ENCODE assay signal across 15 cellular contexts in the genomic region with DNA sequence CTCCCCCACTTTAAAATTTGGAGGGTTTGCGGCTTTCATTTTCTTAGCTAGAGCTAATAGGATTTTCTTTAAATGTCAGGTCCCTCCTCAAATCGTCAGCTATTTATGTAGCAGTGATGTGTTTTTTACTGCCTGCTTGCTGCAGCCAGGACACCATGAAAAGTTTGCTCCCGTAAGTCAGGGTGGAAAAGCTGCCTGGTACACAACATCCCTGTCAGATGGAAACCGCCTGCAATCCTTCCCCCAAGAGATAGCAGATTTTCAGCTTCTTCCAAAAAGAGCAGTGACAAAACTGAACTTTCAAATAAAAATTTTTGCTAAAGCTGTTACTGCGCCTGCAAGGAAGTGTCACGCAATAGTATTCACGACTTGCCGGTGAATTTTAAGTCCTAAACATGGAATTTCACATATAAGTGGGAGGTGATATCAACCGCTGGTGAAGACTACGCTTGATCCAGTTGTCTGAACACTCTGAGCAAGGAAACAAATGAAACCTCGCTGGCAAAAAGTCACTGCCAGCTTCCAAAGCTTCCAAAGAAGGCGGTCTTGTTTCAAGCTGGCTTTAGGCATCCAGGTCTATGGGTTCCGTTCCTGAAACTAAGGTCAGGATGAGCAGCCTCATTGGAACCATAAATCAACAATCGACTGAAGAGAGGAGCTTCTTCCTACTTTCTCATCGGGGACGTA. TPM values are rescaled to one million over a fixed set of nuclear protein-coding genes. Genes with fewer than 3 reads are reported as not detected.
DNase-seq lines count a peak whose midpoint lies in the region; ATAC-seq and TF ChIP-seq lines count a peak whose summit lies in the region.
"Had no signal": no experiment of that assay in that cellular context is flagged by ENCODE, and none has a peak within 500 bp of the region (broad histone marks: within the 10 kb centered on the region; RNA-seq: fewer than 3 reads in every experiment).

No MANE protein-coding gene starts in this region.

- no peaks in the 10 kb centered on the region for H3F3A ChIP-seq in PC-3 (ENCODE audit: low read length, unreplicated experiment)

- peak overlapping the region; percentile 15 to 71 (median 56) for H3K4me3 ChIP-seq in heart left ventricle
- H3K4me3 ChIP-seq in fibroblast of mammary gland (ENCODE audit: control insufficient read depth, low read depth, low read length) = peak overlapping the region; percentile 100
- H3K4me3 ChIP-seq in trophoblast cell (ENCODE audit: low read depth, low read length) = no peak overlapping the region
- peak overlapping the region; percentile 40 for H3K4me3 ChIP-seq in upper lobe of right lung
- no peak overlapping the region for H3K4me3 ChIP-seq in PC-3 (ENCODE audit: low read length)
- H3K4me3 ChIP-seq: K562, SK-N-MC had no signal

- no peaks in the 10 kb centered on the region for H3K9me2 ChIP-seq in PC-3 (replicated peaks; ENCODE audit: low read length)

- H4K8ac ChIP-seq in trophoblast cell (ENCODE audit: low read depth, low read length) = peak overlapping the region; percentile 53

- H3K79me1 ChIP-seq in trophoblast cell (ENCODE audit: low read length) = peaks cover 19% of the 10 kb centered on the region

- 70 to 76% (median 75%) methylated on average over 16 of the region's 16 CpGs for WGBS in heart left ventricle, 4 donors
- no CpG with 5 or more reads among the region's 16 CpGs for WGBS in trophoblast cell (ENCODE audit: extremely low coverage, insufficient coverage, insufficient read length)

- H4K20me1 ChIP-seq in PC-3 (ENCODE audit: low read length) = no peaks in the 10 kb centered on the region

- no TSS peak for BruUV-seq in PC-3 (replicated peaks; lab: Mats Ljungman, UMichigan)

- H3K14ac ChIP-seq in trophoblast cell (ENCODE audit: low read length) = peak overlapping the region; percentile 66

- intact Hi-C loops in heart left ventricle (cut with DNase I) = loop anchor here in 8 of 10 donors (2.0 to 10.0 kb wide), 7 partner anchors 239 to 288 kb away; no protein-coding TSS in a partner anchor
- intact Hi-C loops in Right ventricle myocardium superior (cut with DNase I) = loop anchor here (5.0 to 10.0 kb wide), 2 partner anchors 254 to 286 kb away; no protein-coding TSS in a partner anchor
- intact Hi-C loops in upper lobe of right lung (cut with DNase I) = no loop called here
- intact Hi-C loops in PC-3 (cut with micrococcal nuclease) = loop anchor here (1.0 to 5.0 kb wide), 2 partner anchors 240 to 259 kb away; no protein-coding TSS in a partner anchor

- H2BK12ac ChIP-seq in trophoblast cell (ENCODE audit: low read length) = peak overlapping the region; percentile 72

- H4K91ac ChIP-seq in trophoblast cell (ENCODE audit: low read depth, low read length) = peak overlapping the region; percentile 82

- no peak overlapping the region for H3K9ac ChIP-seq in trophoblast cell (ENCODE audit: low read length)
- no peak overlapping the region for H3K9ac ChIP-seq in PC-3 (ENCODE audit: low read length)

- H2AFZ ChIP-seq in trophoblast cell (ENCODE audit: insufficient read depth, low read length, poor library complexity) = no peak overlapping the region
- no peak overlapping the region for H2AFZ ChIP-seq in PC-3 (ENCODE audit: low read length)

- peak overlapping the region; percentile 26 to 91 (median 78) for H3K27ac ChIP-seq in heart left ventricle
- H3K27ac ChIP-seq in trophoblast cell (ENCODE audit: low read depth, low read length) = no peak overlapping the region
- peak overlapping the region; percentile 73 for H3K27ac ChIP-seq in upper lobe of right lung
- H3K27ac ChIP-seq in PC-3 (ENCODE audit: low read length) = no peak overlapping the region
- H3K27ac ChIP-seq: SK-N-MC had no signal

- H2BK5ac ChIP-seq in trophoblast cell (ENCODE audit: low read depth, low read length, poor library complexity) = peak overlapping the region; percentile 64

- no peaks in the 10 kb centered on the region for H3K79me2 ChIP-seq in trophoblast cell (ENCODE audit: control insufficient read depth, insufficient read depth, low read length, poor library complexity)
- no peaks in the 10 kb centered on the region for H3K79me2 ChIP-seq in PC-3 (ENCODE audit: low read length)

- H3K23ac ChIP-seq in trophoblast cell (ENCODE audit: low read length) = no peak overlapping the region

- TF ChIP-seq CTCF in heart left ventricle (IDR thresholded peaks at IDR 0.05) = no peak
- no peak for TF ChIP-seq CTCF in fibroblast of mammary gland (conservative IDR thresholded peaks at IDR 0.05; ENCODE audit: control insufficient read depth, insufficient read depth, low read depth, low read length)
- TF ChIP-seq CTCF in upper lobe of right lung (IDR thresholded peaks at IDR 0.05) = no peak
- no peak for TF ChIP-seq CTCF in PC-3 (conservative IDR thresholded peaks at IDR 0.05; ENCODE audit: low read depth, low read length)

- no peak for DNase-seq in heart left ventricle
- DNase-seq in Right ventricle myocardium superior = no peak
- DNase-seq in fibroblast of mammary gland (ENCODE audit: low read depth) = peak; percentile 55
- no peak for DNase-seq in trophoblast cell
- DNase-seq in upper lobe of right lung = no peak
- DNase-seq in PC-3 = no peak
- no peak for DNase-seq in SW480 (ENCODE audit: low spot score)
- DNase-seq: activated CD4-positive, CD25-positive, alpha-beta regulatory T cell; activated CD8-positive, alpha-beta memory T cell treated with anti-CD3 and anti-CD28 coated beads, Interleukin-2, amount 50 U/mL, for 4 hours; Calu3; NCI-H2029; NK-92 treated with Interleukin-12 subunit alpha and Interleukin-12 subunit beta, amount 100 ng/mL, for 24 hours had no signal

- CTCF ChIA-PET in PC-3 (lab: Charles Lee) = interaction anchor here (0.5 to 0.6 kb wide), 2 partner anchors 227 to 254 kb away, joined by 3 read pairs; no protein-coding TSS in a partner anchor

- H3K36me3 ChIP-seq in heart left ventricle (no peaks in the 10 kb centered on the region), trophoblast cell (ENCODE audit: control insufficient read depth in 1 of 2, insufficient read depth in 2 of 2, low read length in 2 of 2) (peaks cover 0 to 2% of the 10 kb centered on the region in 2 experiments), upper lobe of right lung (no peaks in the 10 kb centered on the region), PC-3 (ENCODE audit: low read depth, low read length) (no peaks in the 10 kb centered on the region)

- H3K9me3 ChIP-seq in heart left ventricle (no peaks in the 10 kb centered on the region), trophoblast cell (ENCODE audit: insufficient read depth, low read depth, low read length) (no peaks in the 10 kb centered on the region), upper lobe of right lung (no peaks in the 10 kb centered on the region), PC-3 (ENCODE audit: low read length) (no peaks in the 10 kb centered on the region)

- no peak overlapping the region for H3K4ac ChIP-seq in trophoblast cell (ENCODE audit: low read depth, low read length)

- H2AK5ac ChIP-seq in trophoblast cell (ENCODE audit: low read length) = no peak overlapping the region

- ATAC-seq in heart left ventricle = no peak
- no peak for ATAC-seq in Right ventricle myocardium superior (ENCODE audit: poor library complexity)
- ATAC-seq in upper lobe of right lung = no peak
- no peak for ATAC-seq in PC-3
- no peak for ATAC-seq in GM18867 (IDR thresholded peaks at IDR 0.05; ENCODE audit: unreplicated experiment)
- ATAC-seq: K562 had no signal

- H3K4me1 ChIP-seq in heart left ventricle (peaks cover 0 to 40% (median 9%) of the 10 kb centered on the region in 12 donors), trophoblast cell (ENCODE audit: control insufficient read depth in 1 of 2, insufficient read depth in 2 of 2, low read length in 2 of 2) (peaks cover 11 to 17% of the 10 kb centered on the region in 2 experiments), upper lobe of right lung (no peaks in the 10 kb centered on the region), PC-3 (ENCODE audit: insufficient read depth, low read length) (no peaks in the 10 kb centered on the region)

- no peak overlapping the region for H3K18ac ChIP-seq in trophoblast cell (ENCODE audit: low read length)

- POLR2A ChIA-PET in PC-3 (lab: Charles Lee; ENCODE audit: unreplicated experiment) = interaction anchor here (0.6 kb wide), 1 partner anchor 157 kb away, joined by 6 read pairs; no protein-coding TSS in a partner anchor

- H3K4me2 ChIP-seq in trophoblast cell (ENCODE audit: low read length) = peak overlapping the region; percentile 6
- no peak overlapping the region for H3K4me2 ChIP-seq in PC-3 (ENCODE audit: low read length)

- no peak overlapping the region for H4K12ac ChIP-seq in trophoblast cell (ENCODE audit: low read depth, low read length)

- H3K27me3 ChIP-seq in heart left ventricle = peaks cover 0 to 7% (median 0%) of the 10 kb centered on the region in 9 donors
- no peaks in the 10 kb centered on the region for H3K27me3 ChIP-seq in trophoblast cell (ENCODE audit: insufficient read depth, low read length)
- H3K27me3 ChIP-seq in upper lobe of right lung = no peaks in the 10 kb centered on the region
- no peaks in the 10 kb centered on the region for H3K27me3 ChIP-seq in PC-3 (ENCODE audit: low read length)

- peak overlapping the region; percentile 75 for H2BK120ac ChIP-seq in trophoblast cell (ENCODE audit: insufficient read depth, low read length, poor library complexity)

- no peak for TF ChIP-seq POLR2A in heart left ventricle (IDR thresholded peaks at IDR 0.05)

RNA-seq across cellular contexts. Expression of gene COL6A3, which starts 2.9 kb away (rescaled TPM):
- total RNA-seq in heart left ventricle (100 to 1,000 TPM in 3 of 9 donors, 10 to 100 TPM in 6; 41.3 to 290 (median 87.3) TPM), Right ventricle myocardium superior (64.9 TPM), upper lobe of right lung (119 TPM), PC-3 (2014; rRNA removed) (45.0 and 53.4 TPM in 2 replicates)
- 100 to 1,000 TPM in 1 of 2 donors, 10 to 100 TPM in 1; 17.4 to 115 TPM for polyA plus RNA-seq in heart left ventricle
- polyA plus RNA-seq in trophoblast cell (2013) = 81.7 and 90.1 TPM in 2 replicates

Comparison
In these comparisons a context has a peak if more than half of its experiments do, and no peak if none do; other contexts are left out.
1. H3K27ac ChIP-seq: peak in heart left ventricle (12 of 12) and upper lobe of right lung (single experiment); none in trophoblast cell (single experiment) and PC-3 (single experiment).
2. H3K4me3 ChIP-seq: peak in heart left ventricle (12 of 12), fibroblast of mammary gland (single experiment) and upper lobe of right lung (single experiment); none in trophoblast cell (single experiment) and PC-3 (single experiment).